ENCODE assay signal across 8 cellular contexts in the genomic region with DNA sequence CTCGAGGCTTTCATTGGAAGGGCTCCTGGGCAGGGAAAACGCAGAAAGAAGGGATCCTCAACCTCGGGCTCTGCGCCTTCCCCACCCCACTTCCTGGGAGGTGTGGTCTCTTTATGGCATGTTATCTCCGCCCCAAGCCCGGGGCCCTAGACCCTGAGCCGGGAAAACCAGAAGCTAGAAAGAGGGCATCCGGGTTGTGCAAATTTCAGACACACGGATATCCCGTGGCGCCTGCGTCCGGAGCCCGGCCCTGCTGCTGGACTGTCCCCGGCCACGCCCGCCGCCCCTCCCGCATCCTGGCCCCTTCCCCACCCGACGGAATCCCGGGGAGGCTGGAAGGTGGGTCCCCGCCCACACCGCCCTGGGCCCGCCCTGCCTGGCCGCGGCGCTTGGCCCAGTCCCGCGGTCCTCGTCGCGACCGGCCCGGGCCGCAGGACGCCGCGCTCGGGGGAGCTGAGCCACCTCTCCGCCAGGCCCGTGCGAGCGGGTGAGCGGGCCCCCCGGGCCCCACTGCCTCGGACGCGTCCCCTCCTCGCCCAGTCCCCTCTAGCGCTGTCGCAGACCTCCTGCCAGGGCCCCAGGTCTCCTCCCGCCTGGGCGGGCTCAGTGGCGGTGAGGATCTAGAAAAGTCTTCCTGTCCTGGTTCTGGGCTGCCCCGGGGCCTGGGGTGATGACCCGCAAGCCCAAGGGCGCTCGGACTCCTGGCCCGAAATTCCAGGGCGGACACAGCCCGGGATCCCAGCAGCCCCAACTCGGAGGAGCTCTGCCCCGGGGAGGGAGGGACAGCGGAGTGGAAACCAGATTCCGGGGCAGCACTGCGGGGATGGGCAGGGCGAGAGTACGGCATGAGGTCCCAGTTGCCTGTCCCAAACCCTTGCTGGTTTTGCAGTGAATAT. TPM values are rescaled to one million over a fixed set of nuclear protein-coding genes. Genes with fewer than 3 reads are reported as not detected.
DNase-seq lines count a peak whose midpoint lies in the region; ATAC-seq lines count a peak whose summit lies in the region.

A gene with protein sequence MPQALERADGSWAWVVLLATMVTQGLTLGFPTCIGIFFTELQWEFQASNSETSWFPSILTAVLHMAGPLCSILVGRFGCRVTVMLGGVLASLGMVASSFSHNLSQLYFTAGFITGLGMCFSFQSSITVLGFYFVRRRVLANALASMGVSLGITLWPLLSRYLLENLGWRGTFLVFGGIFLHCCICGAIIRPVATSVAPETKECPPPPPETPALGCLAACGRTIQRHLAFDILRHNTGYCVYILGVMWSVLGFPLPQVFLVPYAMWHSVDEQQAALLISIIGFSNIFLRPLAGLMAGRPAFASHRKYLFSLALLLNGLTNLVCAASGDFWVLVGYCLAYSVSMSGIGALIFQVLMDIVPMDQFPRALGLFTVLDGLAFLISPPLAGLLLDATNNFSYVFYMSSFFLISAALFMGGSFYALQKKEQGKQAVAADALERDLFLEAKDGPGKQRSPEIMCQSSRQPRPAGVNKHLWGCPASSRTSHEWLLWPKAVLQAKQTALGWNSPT (plus strand): TSS at position 397 of the 896 bp plus-strand sequence. CDS start 5,683 bp downstream, outside the sequence.

- H3K4me1 Mint-ChIP-seq in central memory CD8-positive, alpha-beta T cell: peaks cover 26% of the 10 kb centered on the region
- H3K4me1 Mint-ChIP-seq in immature natural killer cell: peaks cover 12 to 14% of the 10 kb centered on the region in 2 donors

- ATAC-seq in HG03095 (IDR thresholded peaks at IDR 0.05; ENCODE audit: unreplicated experiment) (peak; percentile 48), GM21825 (IDR thresholded peaks at IDR 0.05; ENCODE audit: unreplicated experiment) (no peak)
- ATAC-seq in central memory CD8-positive, alpha-beta T cell (replicated peaks; ENCODE audit: extremely low read depth, poor library complexity, severe bottlenecking): peak; percentile 61

- H3K36me3 Mint-ChIP-seq in central memory CD8-positive, alpha-beta T cell (ENCODE audit: insufficient read depth): no peaks in the 10 kb centered on the region
- no peaks in the 10 kb centered on the region for H3K36me3 Mint-ChIP-seq in immature natural killer cell

- peak within 1 kb of the TSS; percentile 35 for H3K27ac Mint-ChIP-seq in central memory CD8-positive, alpha-beta T cell (ENCODE audit: low read depth)
- peak within 1 kb of the TSS; percentile 1 to 77 (median 68) for H3K27ac Mint-ChIP-seq in immature natural killer cell

- peak; percentile 82 for DNase-seq in GF-D8 (lab: John Stamatoyannopoulos, UW)
- DNase-seq in T-helper 9 cell: peak; percentile 21
- DNase-seq in central memory CD8-positive, alpha-beta T cell (ENCODE audit: low spot score in 2 of 2): no peak
- DNase-seq in immature natural killer cell: peak; percentile 33 to 42 (median 37)
- DNase-seq in stimulated activated CD4-positive, alpha-beta T cell treated with anti-CD3 and anti-CD28 coated beads, Interleukin-2, amount 100 ng/mL, for 24 hours: peak; percentile 46 to 62
- no peak for DNase-seq in hippocampal formation (lab: John Stamatoyannopoulos, UW)

- H3K9me3 Mint-ChIP-seq in central memory CD8-positive, alpha-beta T cell: no peaks in the 10 kb centered on the region
- H3K9me3 Mint-ChIP-seq in immature natural killer cell: no peaks in the 10 kb centered on the region

- peak within 1 kb of the TSS; percentile 41 for H3K4me3 Mint-ChIP-seq in central memory CD8-positive, alpha-beta T cell
- H3K4me3 Mint-ChIP-seq in immature natural killer cell: peak within 1 kb of the TSS; percentile 79 to 86 (median 83)

- no peaks in the 10 kb centered on the region for H3K27me3 Mint-ChIP-seq in central memory CD8-positive, alpha-beta T cell
- H3K27me3 Mint-ChIP-seq in immature natural killer cell (ENCODE audit: low read depth in 3 of 3): peaks cover 0 to 1% (median 1%) of the 10 kb centered on the region in 3 donors

RNA-seq across cellular contexts. Expression of the gene that starts here (rescaled TPM):
- 1 to 10 TPM; 1.5 to 2.1 (median 1.5) TPM for polyA plus RNA-seq in immature natural killer cell

Comparison
In these comparisons a context has a peak if more than half of its experiments do, and no peak if none do; other contexts are left out.
1. DNase-seq: peak in GF-D8 (single experiment), T-helper 9 cell (single experiment), immature natural killer cell (3 of 3) and stimulated activated CD4-positive, alpha-beta T cell treated with anti-CD3 and anti-CD28 coated beads, Interleukin-2, amount 100 ng/mL, for 24 hours (2 of 2); none in central memory CD8-positive, alpha-beta T cell (0 of 2) and hippocampal formation (0 of 2).